ENCODE assay signal across 18 cellular contexts in the genomic region with DNA sequence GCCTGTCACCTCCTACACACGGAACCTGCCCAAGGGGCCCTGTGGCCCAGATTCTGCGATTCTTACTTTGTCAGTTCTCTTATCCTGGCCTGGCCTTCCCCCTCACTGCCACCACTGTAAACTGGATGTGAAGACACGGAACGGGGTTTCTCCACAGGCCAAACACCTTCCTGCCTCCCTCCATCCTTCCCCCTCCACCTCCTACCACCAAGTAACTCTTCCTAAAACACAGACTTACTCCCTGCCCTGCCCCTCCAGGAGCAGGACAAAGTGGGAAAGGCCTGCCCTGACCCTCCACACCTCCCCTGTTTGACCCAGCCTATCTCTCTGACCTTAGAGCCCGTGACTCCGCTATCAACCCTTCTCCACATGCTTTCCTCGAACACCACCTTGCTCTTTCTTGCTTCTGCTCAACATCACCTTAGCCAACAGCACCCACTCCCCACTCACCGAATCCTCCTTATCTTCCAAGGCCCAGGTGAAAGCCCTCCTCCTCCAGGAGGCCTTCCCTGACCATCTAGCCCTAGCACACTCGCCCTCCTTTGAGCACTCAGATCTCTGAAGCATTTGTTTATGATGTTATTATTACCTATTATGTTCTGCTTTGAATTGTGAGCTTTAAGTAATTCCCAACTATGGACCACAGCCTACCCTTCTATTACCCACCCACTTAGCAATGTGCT. TPM values are rescaled to one million over a fixed set of nuclear protein-coding genes. Genes with fewer than 3 reads are reported as not detected.
A peak's percentile ranks its signal among the peaks of the same experiment; 100 is the strongest.
DNase-seq lines count a peak whose midpoint lies in the region; TF ChIP-seq lines count a peak whose summit lies in the region.
"Had no signal": no experiment of that assay in that cellular context is flagged by ENCODE, and none has a peak within 500 bp of the region (broad histone marks: within the 10 kb centered on the region; RNA-seq: fewer than 3 reads in every experiment).

No MANE protein-coding gene starts in this region.

- H3K9ac ChIP-seq in mesenchymal stem cell (ENCODE audit: low read length): peak overlapping the region; percentile 93
- H3K9ac ChIP-seq: BLaER1 had no signal

- peak overlapping the region; percentile 84 to 97 for H2BK12ac ChIP-seq in mesenchymal stem cell (ENCODE audit: low read length in 2 of 2)

- no peaks in the 10 kb centered on the region for H3K9me3 Mint-ChIP-seq in T-helper 1 cell treated with Interleukin-12 subunit alpha and Interleukin-12 subunit beta and Interleukin-4 antibody, amounts not matched to agents 30 μg/mL and 1 μg/mL, for 36 hours
- no peaks in the 10 kb centered on the region for H3K9me3 Mint-ChIP-seq in brain
- H3K9me3 Mint-ChIP-seq: activated CD4-positive, alpha-beta memory T cell treated with anti-CD3 and anti-CD28 coated beads, Interleukin-2, amount 10 ng/mL, durations not matched to agents 7 days and 5 days; GM23338; stimulated activated memory B cell treated with anti-CD40 and anti-IgM and Interleukin-4, amounts not matched to agents 10 μg/mL and 1 μg/mL and 100 μg/mL, for 72 hours; T-cell had no signal

- peak overlapping the region; percentile 30 for H3K27ac ChIP-seq in mesenchymal stem cell (ENCODE audit: low read length, poor library complexity, severe bottlenecking)
- H3K27ac ChIP-seq in suprapubic skin: peak overlapping the region; percentile 97
- H3K27ac ChIP-seq: BLaER1 had no signal

- H3K9me3 ChIP-seq in mesenchymal stem cell (ENCODE audit: control insufficient read depth, low read length) (no peaks in the 10 kb centered on the region), suprapubic skin (no peaks in the 10 kb centered on the region)
- H3K9me3 ChIP-seq: BLaER1, upper lobe of left lung had no signal

- H2BK15ac ChIP-seq in mesenchymal stem cell (ENCODE audit: low read depth, poor library complexity, severe bottlenecking): peak overlapping the region; percentile 62

- no peak overlapping the region for H2AFZ ChIP-seq in mesenchymal stem cell (ENCODE audit: low read depth, low read length)
- H2AFZ ChIP-seq: GM23338 had no signal

- H3K4me3 ChIP-seq in mesenchymal stem cell (ENCODE audit: insufficient read depth in 1 of 2, low read depth in 1 of 2, low read length in 2 of 2) (peak overlapping the region in 1 of 2 experiments; percentile 43), suprapubic skin (no peak overlapping the region)
- H3K4me3 ChIP-seq: BLaER1, GM23338, upper lobe of left lung had no signal

- peak overlapping the region in 1 of 2 experiments; percentile 60 for H3K23ac ChIP-seq in mesenchymal stem cell (ENCODE audit: low read length in 2 of 2)

- TF ChIP-seq EP300 in suprapubic skin (IDR thresholded peaks at IDR 0.05): no peak

- peaks cover 11% of the 10 kb centered on the region for H3K27me3 Mint-ChIP-seq in T-helper 1 cell treated with Interleukin-12 subunit alpha and Interleukin-12 subunit beta and Interleukin-4 antibody, amounts not matched to agents 30 μg/mL and 1 μg/mL, for 36 hours (ENCODE audit: low read depth)
- no peaks in the 10 kb centered on the region for H3K27me3 Mint-ChIP-seq in brain

- no peak overlapping the region for H3K4me2 ChIP-seq in mesenchymal stem cell (ENCODE audit: low read length, poor library complexity, severe bottlenecking)
- H3K4me2 ChIP-seq: BLaER1, GM23338 had no signal

- H4K91ac ChIP-seq in mesenchymal stem cell (ENCODE audit: low read length): peak overlapping the region; percentile 76

- H4K8ac ChIP-seq in mesenchymal stem cell (ENCODE audit: low read length): peak overlapping the region; percentile 55

- H3K27me3 ChIP-seq in mesenchymal stem cell (ENCODE audit: control insufficient read depth in 1 of 2, insufficient read depth in 1 of 2, low read length in 2 of 2) (no peaks in the 10 kb centered on the region), suprapubic skin (no peaks in the 10 kb centered on the region)
- H3K27me3 ChIP-seq: upper lobe of left lung had no signal

- peaks cover 21% of the 10 kb centered on the region for H3K4me1 Mint-ChIP-seq in T-helper 1 cell treated with Interleukin-12 subunit alpha and Interleukin-12 subunit beta and Interleukin-4 antibody, amounts not matched to agents 30 μg/mL and 1 μg/mL, for 36 hours (ENCODE audit: low read depth)
- peaks cover 67% of the 10 kb centered on the region for H3K4me1 Mint-ChIP-seq in brain
- H3K4me1 Mint-ChIP-seq: stimulated activated memory B cell treated with anti-CD40 and anti-IgM and Interleukin-4, amounts not matched to agents 10 μg/mL and 1 μg/mL and 100 μg/mL, for 72 hours had no signal

- WGBS in mesenchymal stem cell: 95% methylated on average over 8 of the region's 9 CpGs
- 82% methylated on average over 9 of the region's 9 CpGs for WGBS in suprapubic skin

- H3K4me1 ChIP-seq in mesenchymal stem cell (ENCODE audit: control insufficient read depth, insufficient read depth, low read depth, low read length): peaks cover 31% of the 10 kb centered on the region
- peaks cover 67% of the 10 kb centered on the region for H3K4me1 ChIP-seq in suprapubic skin
- H3K4me1 ChIP-seq: BLaER1 had no signal

- no peaks in the 10 kb centered on the region for H3K36me3 Mint-ChIP-seq in T-helper 1 cell treated with Interleukin-12 subunit alpha and Interleukin-12 subunit beta and Interleukin-4 antibody, amounts not matched to agents 30 μg/mL and 1 μg/mL, for 36 hours (ENCODE audit: low read depth)
- no peaks in the 10 kb centered on the region for H3K36me3 Mint-ChIP-seq in brain
- H3K36me3 Mint-ChIP-seq: stimulated activated memory B cell treated with anti-CD40 and anti-IgM and Interleukin-4, amounts not matched to agents 10 μg/mL and 1 μg/mL and 100 μg/mL, for 72 hours; T-cell had no signal

- H3K18ac ChIP-seq in mesenchymal stem cell (ENCODE audit: low read depth in 1 of 2, low read length in 2 of 2): peak overlapping the region; percentile 72 to 84

- peaks cover 4% of the 10 kb centered on the region for H3K79me1 ChIP-seq in mesenchymal stem cell (replicated peaks; ENCODE audit: low read length, poor library complexity, severe bottlenecking)

- peak overlapping the region; percentile 2 for H3K27ac Mint-ChIP-seq in T-helper 1 cell treated with Interleukin-12 subunit alpha and Interleukin-12 subunit beta and Interleukin-4 antibody, amounts not matched to agents 30 μg/mL and 1 μg/mL, for 36 hours
- H3K27ac Mint-ChIP-seq in brain: peak overlapping the region; percentile 67 to 94 (median 83)
- H3K27ac Mint-ChIP-seq: activated CD4-positive, alpha-beta memory T cell treated with anti-CD3 and anti-CD28 coated beads, Interleukin-2, amount 10 ng/mL, durations not matched to agents 7 days and 5 days; GM23338; stimulated activated memory B cell treated with anti-CD40 and anti-IgM and Interleukin-4, amounts not matched to agents 10 μg/mL and 1 μg/mL and 100 μg/mL, for 72 hours; T-cell had no signal

- DNase-seq in T-helper 1 cell: no peak
- DNase-seq in mesenchymal stem cell: no peak
- DNase-seq in suprapubic skin (ENCODE audit: low spot score in 2 of 2): no peak
- no peak for DNase-seq in HuH-7 (ENCODE audit: low spot score)
- no peak for DNase-seq in GM19240 (ENCODE audit: insufficient read length, low spot score)
- no peak for DNase-seq in activated CD4-positive, CD25-positive, alpha-beta regulatory T cell treated with anti-CD3 and anti-CD28 coated beads, Interleukin-2, amount 50 U/mL, for 72 hours
- DNase-seq: 8988T, Karpas-422, NCI-H1105, T-cell had no signal

- TF ChIP-seq CTCF in brain (conservative IDR thresholded peaks at IDR 0.05): no peak
- no peak for TF ChIP-seq CTCF in suprapubic skin (IDR thresholded peaks at IDR 0.05)

- H2BK120ac ChIP-seq in mesenchymal stem cell (ENCODE audit: low read depth, low read length): peak overlapping the region; percentile 54

- H3K4ac ChIP-seq in mesenchymal stem cell (ENCODE audit: low read depth in 1 of 2, low read length in 2 of 2): peak overlapping the region; percentile 29 to 71

- H3K4me3 Mint-ChIP-seq in T-helper 1 cell treated with Interleukin-12 subunit alpha and Interleukin-12 subunit beta and Interleukin-4 antibody, amounts not matched to agents 30 μg/mL and 1 μg/mL, for 36 hours: no peak overlapping the region
- H3K4me3 Mint-ChIP-seq in brain: no peak overlapping the region
- H3K4me3 Mint-ChIP-seq: activated CD4-positive, alpha-beta memory T cell treated with anti-CD3 and anti-CD28 coated beads, Interleukin-2, amount 10 ng/mL, durations not matched to agents 7 days and 5 days; GM23338; stimulated activated memory B cell treated with anti-CD40 and anti-IgM and Interleukin-4, amounts not matched to agents 10 μg/mL and 1 μg/mL and 100 μg/mL, for 72 hours; T-cell had no signal

- TF ChIP-seq POLR2A in suprapubic skin (IDR thresholded peaks at IDR 0.05): no peak

- H3K36me3 ChIP-seq in mesenchymal stem cell (ENCODE audit: control insufficient read depth in 1 of 2, insufficient read depth in 2 of 2, low read depth in 1 of 2, low read length in 2 of 2): peaks cover 0 to 25% of the 10 kb centered on the region in 2 experiments
- H3K36me3 ChIP-seq in suprapubic skin: no peaks in the 10 kb centered on the region
- H3K36me3 ChIP-seq: BLaER1, upper lobe of left lung had no signal

- H2BK5ac ChIP-seq in mesenchymal stem cell (ENCODE audit: low read depth, low read length, poor library complexity, severe bottlenecking): no peak overlapping the region

- peak overlapping the region; percentile 96 for H2AK5ac ChIP-seq in mesenchymal stem cell (ENCODE audit: low read length, severe bottlenecking)

- H3K14ac ChIP-seq in mesenchymal stem cell (ENCODE audit: low read length in 2 of 2): peak overlapping the region in 1 of 2 experiments; percentile 51

RNA-seq across cellular contexts. Expression of a gene that starts 7.6 kb away (rescaled TPM):
- 0.68 TPM for polyA plus RNA-seq in brain (ENCODE audit: insufficient read depth, low read depth, low replicate concordance)
- 4.9 TPM for polyA plus RNA-seq in mesenchymal stem cell (2013, experiment 1 of 2)
- polyA plus RNA-seq in mesenchymal stem cell (2013, experiment 2 of 2): 4.9 TPM
- total RNA-seq in suprapubic skin: 100 to 1,000 TPM; 292 to 338 (median 317) TPM
- total RNA-seq: mononuclear cell had no signal
